Comparison of ENCODE assay signal across 1 cellular context in the genomic region with DNA sequence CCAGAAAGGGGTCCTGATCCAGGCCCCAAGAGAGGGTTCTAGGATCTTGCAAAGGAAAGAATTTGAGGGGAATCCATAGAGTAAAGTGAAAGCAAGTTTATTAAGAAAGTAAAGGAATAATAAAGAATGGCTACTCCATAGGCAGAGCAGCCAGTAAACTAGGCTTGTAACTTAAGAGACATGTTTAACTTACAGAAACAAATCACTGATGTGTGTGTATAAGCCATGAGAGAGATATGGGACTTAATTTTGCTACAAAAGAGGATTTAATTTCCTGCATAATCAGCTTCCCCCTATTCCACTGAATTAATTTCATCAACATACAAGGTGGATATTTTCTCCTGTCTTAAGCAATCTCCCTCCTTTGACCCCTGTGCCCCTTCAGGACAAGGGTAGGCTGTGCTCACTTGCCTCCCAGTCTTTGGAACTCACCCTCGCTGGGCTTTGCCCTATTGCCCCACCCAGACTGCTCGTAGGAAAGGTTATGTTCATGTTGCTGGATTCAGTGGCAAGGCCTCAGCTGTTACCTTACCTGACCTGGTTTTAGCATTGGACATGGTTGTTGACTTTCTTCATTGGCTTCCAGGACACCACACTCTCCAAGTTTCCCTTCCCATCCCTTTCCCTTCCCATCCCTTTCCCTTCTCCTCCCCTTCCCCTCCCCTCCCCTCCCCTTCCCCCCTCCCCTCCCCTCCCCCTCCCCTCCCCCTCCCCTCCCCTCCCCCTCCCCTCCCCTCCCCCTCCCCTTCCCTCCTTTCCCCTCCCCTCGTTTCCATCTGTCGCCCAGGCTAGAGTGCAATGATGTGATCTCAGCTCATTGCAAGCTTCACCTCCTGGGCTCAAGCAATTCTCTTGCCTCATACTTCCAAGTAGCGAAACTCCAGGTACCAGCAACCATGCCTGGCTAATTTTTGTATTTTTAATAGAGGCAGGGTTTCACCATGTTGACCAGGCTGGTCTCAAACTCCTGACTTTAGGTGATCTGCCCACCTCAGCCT.
A peak's percentile ranks its signal among the peaks of the same experiment; 100 is the strongest.
TF ChIP-seq lines count a peak whose summit lies in the region.

No MANE protein-coding gene starts in this region.

TF ChIP-seq in HepG2, 621 proteins besides CTCF, POLR2A, EP300 and RAD21 (continued from another document and continues in another):
- TF ChIP-seq ZNF503 (CRISPR knock-in tag; IDR thresholded peaks at IDR 0.05): no peak
- TF ChIP-seq, protein P1, sequence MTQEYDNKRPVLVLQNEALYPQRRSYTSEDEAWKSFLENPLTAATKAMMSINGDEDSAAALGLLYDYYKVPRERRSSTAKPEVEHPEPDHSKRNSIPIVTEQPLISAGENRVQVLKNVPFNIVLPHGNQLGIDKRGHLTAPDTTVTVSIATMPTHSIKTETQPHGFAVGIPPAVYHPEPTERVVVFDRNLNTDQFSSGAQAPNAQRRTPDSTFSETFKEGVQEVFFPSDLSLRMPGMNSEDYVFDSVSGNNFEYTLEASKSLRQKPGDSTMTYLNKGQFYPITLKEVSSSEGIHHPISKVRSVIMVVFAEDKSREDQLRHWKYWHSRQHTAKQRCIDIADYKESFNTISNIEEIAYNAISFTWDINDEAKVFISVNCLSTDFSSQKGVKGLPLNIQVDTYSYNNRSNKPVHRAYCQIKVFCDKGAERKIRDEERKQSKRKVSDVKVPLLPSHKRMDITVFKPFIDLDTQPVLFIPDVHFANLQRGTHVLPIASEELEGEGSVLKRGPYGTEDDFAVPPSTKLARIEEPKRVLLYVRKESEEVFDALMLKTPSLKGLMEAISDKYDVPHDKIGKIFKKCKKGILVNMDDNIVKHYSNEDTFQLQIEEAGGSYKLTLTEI (CRISPR knock-in tag; conservative IDR thresholded peaks at IDR 0.05): no peak
- no peak for TF ChIP-seq SRF (IDR thresholded peaks at IDR 0.05; ENCODE audit: low read depth, low read length)
- TF ChIP-seq U2AF2 (IDR thresholded peaks at IDR 0.05; ENCODE audit: low read depth, low read length): no peak
- TF ChIP-seq ONECUT2 (CRISPR knock-in tag; IDR thresholded peaks at IDR 0.05): no peak; the same call in 1 of the 2 replicates
- peak; percentile 97 for TF ChIP-seq RXRA (CRISPR knock-in tag; IDR thresholded peaks at IDR 0.05)
- TF ChIP-seq, protein P2, sequence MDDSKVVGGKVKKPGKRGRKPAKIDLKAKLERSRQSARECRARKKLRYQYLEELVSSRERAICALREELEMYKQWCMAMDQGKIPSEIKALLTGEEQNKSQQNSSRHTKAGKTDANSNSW (CRISPR knock-in tag; IDR thresholded peaks at IDR 0.05; ENCODE audit: borderline replicate concordance): no peak
- TF ChIP-seq ZNF720 (CRISPR knock-in tag; IDR thresholded peaks at IDR 0.05): no peak
- no peak for TF ChIP-seq ZNF235 (CRISPR knock-in tag; IDR thresholded peaks at IDR 0.05; ENCODE audit: borderline replicate concordance)
- TF ChIP-seq ZNF747 (CRISPR knock-in tag; IDR thresholded peaks at IDR 0.05; ENCODE audit: borderline replicate concordance): no peak
- no peak for TF ChIP-seq NR3C1 (CRISPR knock-in tag; IDR thresholded peaks at IDR 0.05)
- TF ChIP-seq HIVEP1 (CRISPR knock-in tag; IDR thresholded peaks at IDR 0.05): no peak
- TF ChIP-seq SOX13 (IDR thresholded peaks at IDR 0.05): no peak
- TF ChIP-seq SOX13 (CRISPR knock-in tag; conservative IDR thresholded peaks at IDR 0.05 in 1 of 2, IDR thresholded peaks at IDR 0.05 in 1 of 2): peak in 1 of 2 experiments; percentile 67; a peak in 2 of 4 replicates
- TF ChIP-seq EHMT2 (IDR thresholded peaks at IDR 0.05; ENCODE audit: borderline replicate concordance, low read depth, low read length): no peak
- TF ChIP-seq, protein P3, sequence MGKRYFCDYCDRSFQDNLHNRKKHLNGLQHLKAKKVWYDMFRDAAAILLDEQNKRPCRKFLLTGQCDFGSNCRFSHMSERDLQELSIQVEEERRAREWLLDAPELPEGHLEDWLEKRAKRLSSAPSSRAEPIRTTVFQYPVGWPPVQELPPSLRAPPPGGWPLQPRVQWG (CRISPR knock-in tag; IDR thresholded peaks at IDR 0.05; ENCODE audit: borderline replicate concordance, low read depth): no peak
- peak; percentile 60 for TF ChIP-seq POGZ (CRISPR knock-in tag; IDR thresholded peaks at IDR 0.05)
- no peak for TF ChIP-seq ZNF329 (CRISPR knock-in tag; IDR thresholded peaks at IDR 0.05; ENCODE audit: low read depth)
- TF ChIP-seq SYNCRIP (IDR thresholded peaks at IDR 0.05; ENCODE audit: insufficient read depth, low read depth, low read length): no peak
- TF ChIP-seq ZMAT3 (CRISPR knock-in tag; conservative IDR thresholded peaks at IDR 0.05): no peak
- TF ChIP-seq ATAD3A (CRISPR knock-in tag; IDR thresholded peaks at IDR 0.05): no peak
- TF ChIP-seq NBN (conservative IDR thresholded peaks at IDR 0.05): no peak
- TF ChIP-seq ZNF761 (CRISPR knock-in tag; conservative IDR thresholded peaks at IDR 0.05): no peak
- TF ChIP-seq ZNF451 (CRISPR knock-in tag; IDR thresholded peaks at IDR 0.05): no peak
- TF ChIP-seq ZNF530 (CRISPR knock-in tag; IDR thresholded peaks at IDR 0.05; ENCODE audit: low read depth): no peak
- no peak for TF ChIP-seq ZBTB25 (CRISPR knock-in tag; IDR thresholded peaks at IDR 0.05)
- TF ChIP-seq GPN1 (CRISPR knock-in tag; IDR thresholded peaks at IDR 0.05; ENCODE audit: borderline replicate concordance): no peak
- no peak for TF ChIP-seq ZNF691 (CRISPR knock-in tag; IDR thresholded peaks at IDR 0.05; ENCODE audit: borderline replicate concordance, low read depth)
- peak; percentile 42; the same call in 1 of the 2 replicates for TF ChIP-seq SPEN (CRISPR knock-in tag; IDR thresholded peaks at IDR 0.05; ENCODE audit: low read depth)
- TF ChIP-seq CBFB (CRISPR knock-in tag; IDR thresholded peaks at IDR 0.05): no peak
- TF ChIP-seq ZNF12 (CRISPR knock-in tag; IDR thresholded peaks at IDR 0.05): peak; percentile 65
- no peak; the same call in none of the 2 replicates for TF ChIP-seq PHF21A (CRISPR knock-in tag; IDR thresholded peaks at IDR 0.05)
- no peak for TF ChIP-seq ZNF350 (CRISPR knock-in tag; IDR thresholded peaks at IDR 0.05; ENCODE audit: borderline replicate concordance, low read depth)
- no peak for TF ChIP-seq ZNF773 (CRISPR knock-in tag; IDR thresholded peaks at IDR 0.05; ENCODE audit: borderline replicate concordance)
- no peak for TF ChIP-seq MAX (IDR thresholded peaks at IDR 0.05)
- TF ChIP-seq KDM3A (CRISPR knock-in tag; IDR thresholded peaks at IDR 0.05; ENCODE audit: low read depth): no peak
- no peak for TF ChIP-seq ZNF180 (CRISPR knock-in tag; IDR thresholded peaks at IDR 0.05; ENCODE audit: borderline replicate concordance, low read depth)
- TF ChIP-seq ZNF549 (CRISPR knock-in tag; IDR thresholded peaks at IDR 0.05): no peak
- no peak for TF ChIP-seq NFIB (CRISPR knock-in tag; IDR thresholded peaks at IDR 0.05; ENCODE audit: borderline replicate concordance)
- TF ChIP-seq POLR2AphosphoS2 (IDR thresholded peaks at IDR 0.05; ENCODE audit: low read depth, low read length): no peak
- no peak for TF ChIP-seq TP53 (CRISPR knock-in tag; conservative IDR thresholded peaks at IDR 0.05)
- no peak for TF ChIP-seq ZNF619 (CRISPR knock-in tag; IDR thresholded peaks at IDR 0.05)
- no peak for TF ChIP-seq ZNF737 (CRISPR knock-in tag; IDR thresholded peaks at IDR 0.05; ENCODE audit: borderline replicate concordance)
- TF ChIP-seq ATRX (CRISPR knock-in tag; IDR thresholded peaks at IDR 0.05; ENCODE audit: borderline replicate concordance): no peak
- peak; percentile 51; the same call in 1 of the 2 replicates for TF ChIP-seq KDM1A (CRISPR knock-in tag; IDR thresholded peaks at IDR 0.05)
- no peak for TF ChIP-seq FOXA1 (IDR thresholded peaks at IDR 0.05)
- TF ChIP-seq FOXA1 (CRISPR knock-in tag; IDR thresholded peaks at IDR 0.05): peak; percentile 87
- TF ChIP-seq ZNF589 (CRISPR knock-in tag; conservative IDR thresholded peaks at IDR 0.05): no peak
- peak; percentile 37; the same call in 1 of the 2 replicates for TF ChIP-seq BORCS8-MEF2B (CRISPR knock-in tag; IDR thresholded peaks at IDR 0.05)
- peak; percentile 62; the same call in 1 of the 2 replicates for TF ChIP-seq ARID4A (CRISPR knock-in tag; IDR thresholded peaks at IDR 0.05; ENCODE audit: borderline replicate concordance)
- TF ChIP-seq ZNF891 (CRISPR knock-in tag; IDR thresholded peaks at IDR 0.05): no peak
- TF ChIP-seq ZNF468 (CRISPR knock-in tag; IDR thresholded peaks at IDR 0.05): no peak
- no peak for TF ChIP-seq IRF9 (CRISPR knock-in tag; IDR thresholded peaks at IDR 0.05; ENCODE audit: borderline replicate concordance)
- TF ChIP-seq PHB2 (IDR thresholded peaks at IDR 0.05; ENCODE audit: partially characterized antibody): no peak
- 0 out of 2 replicates have a peak, but pooled peaks have one; percentile 26 for TF ChIP-seq ZNF772 (CRISPR knock-in tag; IDR thresholded peaks at IDR 0.05)
- TF ChIP-seq, protein P4, sequence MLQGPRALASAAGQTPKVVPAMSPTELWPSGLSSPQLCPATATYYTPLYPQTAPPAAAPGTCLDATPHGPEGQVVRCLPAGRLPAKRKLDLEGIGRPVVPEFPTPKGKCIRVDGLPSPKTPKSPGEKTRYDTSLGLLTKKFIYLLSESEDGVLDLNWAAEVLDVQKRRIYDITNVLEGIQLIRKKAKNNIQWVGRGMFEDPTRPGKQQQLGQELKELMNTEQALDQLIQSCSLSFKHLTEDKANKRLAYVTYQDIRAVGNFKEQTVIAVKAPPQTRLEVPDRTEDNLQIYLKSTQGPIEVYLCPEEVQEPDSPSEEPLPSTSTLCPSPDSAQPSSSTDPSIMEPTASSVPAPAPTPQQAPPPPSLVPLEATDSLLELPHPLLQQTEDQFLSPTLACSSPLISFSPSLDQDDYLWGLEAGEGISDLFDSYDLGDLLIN (CRISPR knock-in tag; IDR thresholded peaks at IDR 0.05; ENCODE audit: borderline replicate concordance): no peak
- TF ChIP-seq ZNF788 (CRISPR knock-in tag; IDR thresholded peaks at IDR 0.05; ENCODE audit: borderline replicate concordance): no peak; the same call in 1 of the 2 replicates
- peak; percentile 73; the same call in 1 of the 2 replicates for TF ChIP-seq FOXK1 (CRISPR knock-in tag; IDR thresholded peaks at IDR 0.05; ENCODE audit: borderline replicate concordance, low read depth)
